In the genomic region with DNA sequence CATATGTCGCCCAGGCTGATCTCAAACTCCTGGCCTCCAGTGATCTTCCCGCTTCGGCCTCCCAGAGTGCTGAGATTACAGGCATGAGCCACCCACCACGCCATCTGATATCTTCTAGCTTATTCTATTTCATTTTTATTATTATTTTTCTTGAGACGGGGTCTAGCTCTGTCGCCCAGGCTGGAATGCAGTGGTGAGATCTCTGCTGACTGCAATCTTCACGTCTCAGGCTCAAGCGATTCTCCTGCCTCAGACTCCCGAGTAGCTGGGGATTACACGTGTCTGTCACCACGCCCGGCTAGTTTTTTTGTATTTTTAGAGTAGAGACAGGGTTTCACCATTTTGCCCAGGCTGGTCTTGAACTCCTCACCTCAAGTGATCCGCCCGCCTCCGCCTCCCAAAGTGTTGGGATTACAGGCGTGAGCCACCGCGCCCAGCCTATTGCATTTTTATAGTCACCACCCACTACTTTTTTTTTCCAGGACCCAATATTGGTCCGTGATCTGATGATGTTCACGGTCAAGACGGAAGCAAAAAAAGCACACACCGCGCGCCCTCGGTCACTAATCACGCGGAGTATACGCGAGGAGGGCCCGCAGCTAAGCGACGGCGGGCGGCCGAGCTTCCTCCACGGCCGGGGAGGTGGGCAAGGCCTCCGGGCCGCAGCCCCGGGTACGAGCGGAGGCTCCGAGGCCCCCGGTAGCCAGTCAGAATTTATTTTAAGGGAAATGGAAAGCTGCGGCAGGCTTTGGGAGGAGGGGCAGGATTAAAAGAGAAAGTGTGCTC, we compare ENCODE assay signal across 1 cellular context.
TF ChIP-seq lines count a peak whose summit lies in the region.

No MANE protein-coding gene starts in this region.

TF ChIP-seq in HepG2, 621 proteins besides CTCF, POLR2A, EP300 and RAD21 (continued from another document and continues in another):
- TF ChIP-seq ZNF263 (CRISPR knock-in tag; IDR thresholded peaks at IDR 0.05) (no peak), SAFB2 (CRISPR knock-in tag; IDR thresholded peaks at IDR 0.05; ENCODE audit: borderline replicate concordance, low read depth) (no peak), ZNF3 (CRISPR knock-in tag; IDR thresholded peaks at IDR 0.05) (no peak), ZNF7 (CRISPR knock-in tag; IDR thresholded peaks at IDR 0.05) (peak; percentile 41; the same call in 1 of the 2 replicates), NONO (IDR thresholded peaks at IDR 0.05) (no peak), NONO (CRISPR knock-in tag; conservative IDR thresholded peaks at IDR 0.05) (no peak; the same call in none of the 2 replicates), RFXANK (CRISPR knock-in tag; IDR thresholded peaks at IDR 0.05) (peak; percentile 56; the same call in 1 of the 2 replicates), NFYB (CRISPR knock-in tag; IDR thresholded peaks at IDR 0.05) (0 out of 2 replicates have a peak, but pooled peaks have one; percentile 9), JDP2 (CRISPR knock-in tag; IDR thresholded peaks at IDR 0.05; ENCODE audit: borderline replicate concordance) (no peak), SIN3A (IDR thresholded peaks at IDR 0.05; ENCODE audit: borderline replicate concordance, low read depth, low read length) (no peak), POLR2AphosphoS5 (IDR thresholded peaks at IDR 0.05; ENCODE audit: low read depth, low read length) (peak; percentile 71), MYNN (CRISPR knock-in tag; IDR thresholded peaks at IDR 0.05; ENCODE audit: low read depth) (peak; percentile 74; the same call in 1 of the 2 replicates), PAWR (CRISPR knock-in tag; IDR thresholded peaks at IDR 0.05; ENCODE audit: borderline replicate concordance) (no peak), ETV5 (CRISPR knock-in tag; IDR thresholded peaks at IDR 0.05; ENCODE audit: borderline replicate concordance) (no peak), NBN (conservative IDR thresholded peaks at IDR 0.05) (no peak), ZNF891 (CRISPR knock-in tag; IDR thresholded peaks at IDR 0.05) (no peak), FOXA3 (CRISPR knock-in tag; IDR thresholded peaks at IDR 0.05) (peak; percentile 21; the same call in 1 of the 2 replicates), ZNF607 (CRISPR knock-in tag; IDR thresholded peaks at IDR 0.05; ENCODE audit: borderline replicate concordance) (no peak), SALL1 (CRISPR knock-in tag; IDR thresholded peaks at IDR 0.05) (peak; percentile 76; the same call in 1 of the 2 replicates), ZNF383 (CRISPR knock-in tag; IDR thresholded peaks at IDR 0.05; ENCODE audit: borderline replicate concordance) (no peak), ZFP37 (CRISPR knock-in tag; IDR thresholded peaks at IDR 0.05; ENCODE audit: borderline replicate concordance) (no peak; the same call in 1 of the 2 replicates), HNRNPK (IDR thresholded peaks at IDR 0.05; ENCODE audit: low read depth, low read length, poor library complexity, severe bottlenecking) (no peak), FOXJ3 (CRISPR knock-in tag; IDR thresholded peaks at IDR 0.05; ENCODE audit: borderline replicate concordance) (0 out of 2 replicates have a peak, but pooled peaks have one; percentile 9), MIXL1 (CRISPR knock-in tag; IDR thresholded peaks at IDR 0.05) (0 out of 2 replicates have a peak, but pooled peaks have one; percentile 32), ZNF777 (CRISPR knock-in tag; IDR thresholded peaks at IDR 0.05) (no peak), ZNF564 (CRISPR knock-in tag; IDR thresholded peaks at IDR 0.05) (peak; percentile 43; the same call in 1 of the 2 replicates), ZNF441 (CRISPR knock-in tag; IDR thresholded peaks at IDR 0.05; ENCODE audit: borderline replicate concordance) (0 out of 2 replicates have a peak, but pooled peaks have one; percentile 12), KDM2A (CRISPR knock-in tag; IDR thresholded peaks at IDR 0.05; ENCODE audit: borderline replicate concordance, low read depth) (peak; percentile 64; the same call in 1 of the 2 replicates), REPIN1 (CRISPR knock-in tag; IDR thresholded peaks at IDR 0.05; ENCODE audit: borderline replicate concordance, low read depth) (peak; percentile 61; the same call in 1 of the 2 replicates), MBNL3 (CRISPR knock-in tag; conservative IDR thresholded peaks at IDR 0.05) (no peak), REXO4 (CRISPR knock-in tag; IDR thresholded peaks at IDR 0.05; ENCODE audit: borderline replicate concordance) (no peak), ZNF296 (CRISPR knock-in tag; conservative IDR thresholded peaks at IDR 0.05) (no peak), NR2F1 (CRISPR knock-in tag; IDR thresholded peaks at IDR 0.05) (0 out of 4 replicates have a peak, but pooled peaks of 1 of the 2 experiments have one; percentile 15), ZNF33A (CRISPR knock-in tag; IDR thresholded peaks at IDR 0.05; ENCODE audit: borderline replicate concordance) (no peak), ZFAT (CRISPR knock-in tag; conservative IDR thresholded peaks at IDR 0.05) (no peak), ZNF12 (CRISPR knock-in tag; IDR thresholded peaks at IDR 0.05) (peak; percentile 43; the same call in 1 of the 2 replicates), FLYWCH1 (CRISPR knock-in tag; IDR thresholded peaks at IDR 0.05) (0 out of 2 replicates have a peak, but pooled peaks have one; percentile 49), ZNF879 (CRISPR knock-in tag; IDR thresholded peaks at IDR 0.05) (0 out of 2 replicates have a peak, but pooled peaks have one; percentile 29), SOX5 (CRISPR knock-in tag; IDR thresholded peaks at IDR 0.05; ENCODE audit: borderline replicate concordance) (peak; percentile 6; the same call in 1 of the 2 replicates), SP4 (CRISPR knock-in tag; IDR thresholded peaks at IDR 0.05) (no peak), GABPA (IDR thresholded peaks at IDR 0.05; ENCODE audit: low read depth, low read length) (no peak), GABPA (CRISPR knock-in tag; IDR thresholded peaks at IDR 0.05; ENCODE audit: low read depth) (no peak), TMF1 (CRISPR knock-in tag; IDR thresholded peaks at IDR 0.05; ENCODE audit: low read depth) (no peak; the same call in 1 of the 2 replicates), ZNF660 (CRISPR knock-in tag; IDR thresholded peaks at IDR 0.05; ENCODE audit: borderline replicate concordance, low read depth) (peak; percentile 65; the same call in 1 of the 2 replicates)
- TF ChIP-seq, protein P1, sequence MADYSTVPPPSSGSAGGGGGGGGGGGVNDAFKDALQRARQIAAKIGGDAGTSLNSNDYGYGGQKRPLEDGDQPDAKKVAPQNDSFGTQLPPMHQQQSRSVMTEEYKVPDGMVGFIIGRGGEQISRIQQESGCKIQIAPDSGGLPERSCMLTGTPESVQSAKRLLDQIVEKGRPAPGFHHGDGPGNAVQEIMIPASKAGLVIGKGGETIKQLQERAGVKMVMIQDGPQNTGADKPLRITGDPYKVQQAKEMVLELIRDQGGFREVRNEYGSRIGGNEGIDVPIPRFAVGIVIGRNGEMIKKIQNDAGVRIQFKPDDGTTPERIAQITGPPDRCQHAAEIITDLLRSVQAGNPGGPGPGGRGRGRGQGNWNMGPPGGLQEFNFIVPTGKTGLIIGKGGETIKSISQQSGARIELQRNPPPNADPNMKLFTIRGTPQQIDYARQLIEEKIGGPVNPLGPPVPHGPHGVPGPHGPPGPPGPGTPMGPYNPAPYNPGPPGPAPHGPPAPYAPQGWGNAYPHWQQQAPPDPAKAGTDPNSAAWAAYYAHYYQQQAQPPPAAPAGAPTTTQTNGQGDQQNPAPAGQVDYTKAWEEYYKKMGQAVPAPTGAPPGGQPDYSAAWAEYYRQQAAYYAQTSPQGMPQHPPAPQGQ (CRISPR knock-in tag; IDR thresholded peaks at IDR 0.05; ENCODE audit: borderline replicate concordance) = 0 out of 2 replicates have a peak, but pooled peaks have one; percentile 24
- TF ChIP-seq, protein P2, sequence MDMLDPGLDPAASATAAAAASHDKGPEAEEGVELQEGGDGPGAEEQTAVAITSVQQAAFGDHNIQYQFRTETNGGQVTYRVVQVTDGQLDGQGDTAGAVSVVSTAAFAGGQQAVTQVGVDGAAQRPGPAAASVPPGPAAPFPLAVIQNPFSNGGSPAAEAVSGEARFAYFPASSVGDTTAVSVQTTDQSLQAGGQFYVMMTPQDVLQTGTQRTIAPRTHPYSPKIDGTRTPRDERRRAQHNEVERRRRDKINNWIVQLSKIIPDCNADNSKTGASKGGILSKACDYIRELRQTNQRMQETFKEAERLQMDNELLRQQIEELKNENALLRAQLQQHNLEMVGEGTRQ (IDR thresholded peaks at IDR 0.05; ENCODE audit: low read depth, low read length) = no peak
- TF ChIP-seq, protein P2 (CRISPR knock-in tag; IDR thresholded peaks at IDR 0.05; ENCODE audit: borderline replicate concordance) = 0 out of 2 replicates have a peak, but pooled peaks have one; percentile 32
- TF ChIP-seq, protein P3, sequence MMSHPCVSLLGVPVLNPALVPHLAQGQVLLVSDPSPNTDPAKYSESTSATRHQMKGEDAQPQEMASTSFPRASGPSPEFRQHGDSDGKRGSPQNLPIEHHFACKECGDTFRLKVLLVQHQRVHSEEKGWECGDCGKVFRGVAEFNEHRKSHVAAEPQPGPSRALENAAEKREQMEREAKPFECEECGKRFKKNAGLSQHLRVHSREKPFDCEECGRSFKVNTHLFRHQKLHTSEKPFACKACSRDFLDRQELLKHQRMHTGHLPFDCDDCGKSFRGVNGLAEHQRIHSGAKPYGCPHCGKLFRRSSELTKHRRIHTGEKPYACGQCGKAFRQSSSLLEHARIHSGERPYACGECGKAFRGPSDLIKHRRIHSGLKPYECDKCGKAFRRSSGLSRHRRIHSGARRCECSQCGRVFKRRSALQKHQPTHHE (CRISPR knock-in tag; IDR thresholded peaks at IDR 0.05; ENCODE audit: borderline replicate concordance) = no peak
- TF ChIP-seq, protein P4, sequence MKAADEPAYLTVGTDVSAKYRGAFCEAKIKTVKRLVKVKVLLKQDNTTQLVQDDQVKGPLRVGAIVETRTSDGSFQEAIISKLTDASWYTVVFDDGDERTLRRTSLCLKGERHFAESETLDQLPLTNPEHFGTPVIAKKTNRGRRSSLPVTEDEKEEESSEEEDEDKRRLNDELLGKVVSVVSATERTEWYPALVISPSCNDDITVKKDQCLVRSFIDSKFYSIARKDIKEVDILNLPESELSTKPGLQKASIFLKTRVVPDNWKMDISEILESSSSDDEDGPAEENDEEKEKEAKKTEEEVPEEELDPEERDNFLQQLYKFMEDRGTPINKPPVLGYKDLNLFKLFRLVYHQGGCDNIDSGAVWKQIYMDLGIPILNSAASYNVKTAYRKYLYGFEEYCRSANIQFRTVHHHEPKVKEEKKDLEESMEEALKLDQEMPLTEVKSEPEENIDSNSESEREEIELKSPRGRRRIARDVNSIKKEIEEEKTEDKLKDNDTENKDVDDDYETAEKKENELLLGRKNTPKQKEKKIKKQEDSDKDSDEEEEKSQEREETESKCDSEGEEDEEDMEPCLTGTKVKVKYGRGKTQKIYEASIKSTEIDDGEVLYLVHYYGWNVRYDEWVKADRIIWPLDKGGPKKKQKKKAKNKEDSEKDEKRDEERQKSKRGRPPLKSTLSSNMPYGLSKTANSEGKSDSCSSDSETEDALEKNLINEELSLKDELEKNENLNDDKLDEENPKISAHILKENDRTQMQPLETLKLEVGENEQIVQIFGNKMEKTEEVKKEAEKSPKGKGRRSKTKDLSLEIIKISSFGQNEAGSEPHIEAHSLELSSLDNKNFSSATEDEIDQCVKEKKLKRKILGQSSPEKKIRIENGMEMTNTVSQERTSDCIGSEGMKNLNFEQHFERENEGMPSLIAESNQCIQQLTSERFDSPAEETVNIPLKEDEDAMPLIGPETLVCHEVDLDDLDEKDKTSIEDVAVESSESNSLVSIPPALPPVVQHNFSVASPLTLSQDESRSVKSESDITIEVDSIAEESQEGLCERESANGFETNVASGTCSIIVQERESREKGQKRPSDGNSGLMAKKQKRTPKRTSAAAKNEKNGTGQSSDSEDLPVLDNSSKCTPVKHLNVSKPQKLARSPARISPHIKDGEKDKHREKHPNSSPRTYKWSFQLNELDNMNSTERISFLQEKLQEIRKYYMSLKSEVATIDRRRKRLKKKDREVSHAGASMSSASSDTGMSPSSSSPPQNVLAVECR (CRISPR knock-in tag; IDR thresholded peaks at IDR 0.05; ENCODE audit: borderline replicate concordance) = no peak
- TF ChIP-seq, protein P5, sequence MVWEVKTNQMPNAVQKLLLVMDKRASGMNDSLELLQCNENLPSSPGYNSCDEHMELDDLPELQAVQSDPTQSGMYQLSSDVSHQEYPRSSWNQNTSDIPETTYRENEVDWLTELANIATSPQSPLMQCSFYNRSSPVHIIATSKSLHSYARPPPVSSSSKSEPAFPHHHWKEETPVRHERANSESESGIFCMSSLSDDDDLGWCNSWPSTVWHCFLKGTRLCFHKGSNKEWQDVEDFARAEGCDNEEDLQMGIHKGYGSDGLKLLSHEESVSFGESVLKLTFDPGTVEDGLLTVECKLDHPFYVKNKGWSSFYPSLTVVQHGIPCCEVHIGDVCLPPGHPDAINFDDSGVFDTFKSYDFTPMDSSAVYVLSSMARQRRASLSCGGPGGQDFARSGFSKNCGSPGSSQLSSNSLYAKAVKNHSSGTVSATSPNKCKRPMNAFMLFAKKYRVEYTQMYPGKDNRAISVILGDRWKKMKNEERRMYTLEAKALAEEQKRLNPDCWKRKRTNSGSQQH (CRISPR knock-in tag; IDR thresholded peaks at IDR 0.05; ENCODE audit: low read depth) = no peak
- TF ChIP-seq, protein P6, sequence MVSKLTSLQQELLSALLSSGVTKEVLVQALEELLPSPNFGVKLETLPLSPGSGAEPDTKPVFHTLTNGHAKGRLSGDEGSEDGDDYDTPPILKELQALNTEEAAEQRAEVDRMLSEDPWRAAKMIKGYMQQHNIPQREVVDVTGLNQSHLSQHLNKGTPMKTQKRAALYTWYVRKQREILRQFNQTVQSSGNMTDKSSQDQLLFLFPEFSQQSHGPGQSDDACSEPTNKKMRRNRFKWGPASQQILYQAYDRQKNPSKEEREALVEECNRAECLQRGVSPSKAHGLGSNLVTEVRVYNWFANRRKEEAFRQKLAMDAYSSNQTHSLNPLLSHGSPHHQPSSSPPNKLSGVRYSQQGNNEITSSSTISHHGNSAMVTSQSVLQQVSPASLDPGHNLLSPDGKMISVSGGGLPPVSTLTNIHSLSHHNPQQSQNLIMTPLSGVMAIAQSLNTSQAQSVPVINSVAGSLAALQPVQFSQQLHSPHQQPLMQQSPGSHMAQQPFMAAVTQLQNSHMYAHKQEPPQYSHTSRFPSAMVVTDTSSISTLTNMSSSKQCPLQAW (CRISPR knock-in tag; IDR thresholded peaks at IDR 0.05) = no peak
- TF ChIP-seq, protein P7, sequence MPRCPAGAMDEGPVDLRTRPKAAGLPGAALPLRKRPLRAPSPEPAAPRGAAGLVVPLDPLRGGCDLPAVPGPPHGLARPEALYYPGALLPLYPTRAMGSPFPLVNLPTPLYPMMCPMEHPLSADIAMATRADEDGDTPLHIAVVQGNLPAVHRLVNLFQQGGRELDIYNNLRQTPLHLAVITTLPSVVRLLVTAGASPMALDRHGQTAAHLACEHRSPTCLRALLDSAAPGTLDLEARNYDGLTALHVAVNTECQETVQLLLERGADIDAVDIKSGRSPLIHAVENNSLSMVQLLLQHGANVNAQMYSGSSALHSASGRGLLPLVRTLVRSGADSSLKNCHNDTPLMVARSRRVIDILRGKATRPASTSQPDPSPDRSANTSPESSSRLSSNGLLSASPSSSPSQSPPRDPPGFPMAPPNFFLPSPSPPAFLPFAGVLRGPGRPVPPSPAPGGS (CRISPR knock-in tag; IDR thresholded peaks at IDR 0.05) = no peak; the same call in 1 of the 2 replicates
